Comparison of ENCODE assay signal across 8 cellular contexts in genomic region chr4:88320780-88321373, GRCh38. TPM values are rescaled to one million over a fixed set of nuclear protein-coding genes. Genes with fewer than 3 reads are reported as not detected.
DNase-seq lines count a peak whose midpoint lies in the region; ATAC-seq and TF ChIP-seq lines count a peak whose summit lies in the region.

No MANE protein-coding gene starts in this region.

- peak overlapping the region; percentile 88 for H3K27ac ChIP-seq in BLaER1
- peak overlapping the region in 3 of 4 donors; percentile 15 to 78 (median 55) for H3K27ac ChIP-seq in Peyer's patch
- H3K27ac ChIP-seq in neural progenitor cell = no peak overlapping the region

- TF ChIP-seq POLR2A in Peyer's patch (IDR thresholded peaks at IDR 0.05) = no peak

- H3K9ac ChIP-seq in BLaER1 (peak overlapping the region; percentile 71; the same call in 1 of the 2 replicates), neural progenitor cell (no peak overlapping the region)

- H3K4me1 Mint-ChIP-seq in neural progenitor cell = no peaks in the 10 kb centered on the region

- no peaks in the 10 kb centered on the region for H3K27me3 ChIP-seq in BLaER1
- H3K27me3 ChIP-seq in Peyer's patch = no peaks in the 10 kb centered on the region
- no peaks in the 10 kb centered on the region for H3K27me3 ChIP-seq in neural progenitor cell

- H4K20me1 ChIP-seq in BLaER1 = no peaks in the 10 kb centered on the region
- H4K20me1 ChIP-seq in neural progenitor cell (ENCODE audit: low read depth) = no peaks in the 10 kb centered on the region

- TF ChIP-seq CTCF in Peyer's patch (IDR thresholded peaks at IDR 0.05) = no peak
- no peak for TF ChIP-seq CTCF in choroid plexus epithelial cell (conservative IDR thresholded peaks at IDR 0.05; ENCODE audit: low read depth, low read length)
- TF ChIP-seq CTCF in neural progenitor cell (IDR thresholded peaks at IDR 0.05) = no peak

- no peak overlapping the region for H3K4me3 Mint-ChIP-seq in neural progenitor cell

- H2AFZ ChIP-seq in neural progenitor cell (replicated peaks) = peak overlapping the region; percentile 80

- H3K27ac Mint-ChIP-seq in neural progenitor cell = no peak overlapping the region

- H3K4me3 ChIP-seq in BLaER1 = peak overlapping the region; percentile 6; the same call in 1 of the 2 replicates
- H3K4me3 ChIP-seq in Peyer's patch = no peak overlapping the region
- no peak overlapping the region for H3K4me3 ChIP-seq in choroid plexus epithelial cell (ENCODE audit: low read depth, low read length)
- no peak overlapping the region for H3K4me3 ChIP-seq in neural progenitor cell

- H3K9me3 ChIP-seq in BLaER1 (no peaks in the 10 kb centered on the region), Peyer's patch (no peaks in the 10 kb centered on the region), neural progenitor cell (ENCODE audit: low read depth) (no peaks in the 10 kb centered on the region)

- no peaks in the 10 kb centered on the region for H3K79me2 ChIP-seq in neural progenitor cell (ENCODE audit: low read depth)

- peaks cover 3% of the 10 kb centered on the region for H3K27me3 Mint-ChIP-seq in neural progenitor cell (ENCODE audit: insufficient read depth, low read depth)

- peak overlapping the region; percentile 71 for H3K4me2 ChIP-seq in BLaER1
- H3K4me2 ChIP-seq in neural progenitor cell = peak overlapping the region; percentile 31

- peaks cover 7% of the 10 kb centered on the region for H3F3A ChIP-seq in neural progenitor cell (ENCODE audit: low read depth)

- DNase-seq in Peyer's patch (peak in 2 of 3 donors; percentile 63 to 73), choroid plexus epithelial cell (ENCODE audit: low read depth) (peak; percentile 78), neural progenitor cell (ENCODE audit: low spot score) (no peak), NCI-H187 (lab: John Stamatoyannopoulos, UW) (no peak), NCI-H526 treated with DMSO at 0.1 percent for 48 hours (lab: John Stamatoyannopoulos, UW) (no peak)

- no peaks in the 10 kb centered on the region for H3K36me3 Mint-ChIP-seq in neural progenitor cell

- no peaks in the 10 kb centered on the region for H3K36me3 ChIP-seq in BLaER1
- H3K36me3 ChIP-seq in Peyer's patch = no peaks in the 10 kb centered on the region
- no peaks in the 10 kb centered on the region for H3K36me3 ChIP-seq in neural progenitor cell

- H3K9me3 Mint-ChIP-seq in neural progenitor cell = no peaks in the 10 kb centered on the region

- peak; percentile 99 for ATAC-seq in GM19023 (IDR thresholded peaks at IDR 0.05; ENCODE audit: unreplicated experiment)
- ATAC-seq in HG03066 (IDR thresholded peaks at IDR 0.05; ENCODE audit: low read depth, unreplicated experiment) = peak; percentile 99

- H3K4me1 ChIP-seq in BLaER1 = peaks cover 20% of the 10 kb centered on the region
- no peaks in the 10 kb centered on the region for H3K4me1 ChIP-seq in Peyer's patch
- H3K4me1 ChIP-seq in neural progenitor cell = peaks cover 11% of the 10 kb centered on the region

RNA-seq across cellular contexts. Expression of gene PPM1K, which starts 36.5 kb away (rescaled TPM):
- total RNA-seq in Peyer's patch (10 to 100 TPM in 2 of 4 donors, 1 to 10 TPM in 2; 7.0 to 75.1 (median 14.2) TPM), neural progenitor cell (ENCODE audit: low replicate concordance) (6.4 and 7.3 TPM in 2 replicates)

RNA-seq across cellular contexts. Expression of gene HERC6, which starts 57.8 kb away (rescaled TPM):
- total RNA-seq in Peyer's patch (10 to 100 TPM in 1 of 4 donors, 1 to 10 TPM in 3; 5.8 to 17.2 (median 9.5) TPM), neural progenitor cell (ENCODE audit: low replicate concordance) (0.24 and 0.28 TPM in 2 replicates)

Comparison
In these comparisons a context has a peak if more than half of its experiments do, and no peak if none do; other contexts are left out.
1. DNase-seq: peak in Peyer's patch (2 of 3) and choroid plexus epithelial cell (single experiment); none in neural progenitor cell (single experiment), NCI-H187 (0 of 2) and NCI-H526 treated with DMSO at 0.1 percent for 48 hours (single experiment).